1 cellular context compared by ENCODE assay signal in the genomic region with DNA sequence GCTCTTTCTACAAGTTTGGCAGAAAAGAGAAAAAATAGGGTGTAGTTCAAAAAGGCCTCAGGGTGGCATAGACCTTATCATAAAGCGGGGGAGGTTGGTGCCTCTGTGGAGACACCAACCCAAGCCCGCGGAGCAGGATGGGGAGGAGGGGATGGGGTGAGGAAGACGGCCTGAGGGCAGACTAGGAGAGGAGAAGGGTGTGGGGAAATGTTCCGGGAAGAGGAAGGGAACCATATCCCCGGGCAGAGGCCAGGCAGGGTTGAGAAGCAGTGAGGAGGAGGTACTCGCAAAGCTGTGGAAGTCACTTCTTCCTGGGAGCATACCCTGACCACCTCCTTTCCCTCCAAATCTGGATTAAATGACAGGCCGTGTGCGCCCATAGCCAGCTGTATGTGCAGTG.
TF ChIP-seq lines count a peak whose summit lies in the region.

No MANE protein-coding gene starts in this region.

TF ChIP-seq in WTC11, 78 proteins besides CTCF, POLR2A, EP300 and RAD21 (continued from another document):
- TF ChIP-seq, protein P1, sequence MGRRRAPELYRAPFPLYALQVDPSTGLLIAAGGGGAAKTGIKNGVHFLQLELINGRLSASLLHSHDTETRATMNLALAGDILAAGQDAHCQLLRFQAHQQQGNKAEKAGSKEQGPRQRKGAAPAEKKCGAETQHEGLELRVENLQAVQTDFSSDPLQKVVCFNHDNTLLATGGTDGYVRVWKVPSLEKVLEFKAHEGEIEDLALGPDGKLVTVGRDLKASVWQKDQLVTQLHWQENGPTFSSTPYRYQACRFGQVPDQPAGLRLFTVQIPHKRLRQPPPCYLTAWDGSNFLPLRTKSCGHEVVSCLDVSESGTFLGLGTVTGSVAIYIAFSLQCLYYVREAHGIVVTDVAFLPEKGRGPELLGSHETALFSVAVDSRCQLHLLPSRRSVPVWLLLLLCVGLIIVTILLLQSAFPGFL (CRISPR knock-in tag; IDR thresholded peaks at IDR 0.05; ENCODE audit: borderline replicate concordance): no peak
- TF ChIP-seq HMGA2 (CRISPR knock-in tag; IDR thresholded peaks at IDR 0.05): no peak
- no peak for TF ChIP-seq OVOL2 (CRISPR knock-in tag; IDR thresholded peaks at IDR 0.05; ENCODE audit: borderline replicate concordance)
- TF ChIP-seq TP53 (CRISPR knock-in tag; IDR thresholded peaks at IDR 0.05): no peak
- TF ChIP-seq ERG (CRISPR knock-in tag; IDR thresholded peaks at IDR 0.05): no peak
- no peak for TF ChIP-seq AFF4 (CRISPR knock-in tag; IDR thresholded peaks at IDR 0.05; ENCODE audit: borderline replicate concordance)
- no peak for TF ChIP-seq ZNF396 (CRISPR knock-in tag; IDR thresholded peaks at IDR 0.05; ENCODE audit: borderline replicate concordance)
- TF ChIP-seq, protein P2, sequence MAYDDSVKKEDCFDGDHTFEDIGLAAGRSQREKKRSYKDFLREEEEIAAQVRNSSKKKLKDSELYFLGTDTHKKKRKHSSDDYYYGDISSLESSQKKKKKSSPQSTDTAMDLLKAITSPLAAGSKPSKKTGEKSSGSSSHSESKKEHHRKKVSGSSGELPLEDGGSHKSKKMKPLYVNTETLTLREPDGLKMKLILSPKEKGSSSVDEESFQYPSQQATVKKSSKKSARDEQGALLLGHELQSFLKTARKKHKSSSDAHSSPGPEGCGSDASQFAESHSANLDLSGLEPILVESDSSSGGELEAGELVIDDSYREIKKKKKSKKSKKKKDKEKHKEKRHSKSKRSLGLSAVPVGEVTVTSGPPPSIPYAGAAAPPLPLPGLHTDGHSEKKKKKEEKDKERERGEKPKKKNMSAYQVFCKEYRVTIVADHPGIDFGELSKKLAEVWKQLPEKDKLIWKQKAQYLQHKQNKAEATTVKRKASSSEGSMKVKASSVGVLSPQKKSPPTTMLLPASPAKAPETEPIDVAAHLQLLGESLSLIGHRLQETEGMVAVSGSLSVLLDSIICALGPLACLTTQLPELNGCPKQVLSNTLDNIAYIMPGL (CRISPR knock-in tag; IDR thresholded peaks at IDR 0.05): no peak
- TF ChIP-seq NFYB (CRISPR knock-in tag; conservative IDR thresholded peaks at IDR 0.05; ENCODE audit: low read depth): no peak
- no peak for TF ChIP-seq IRF1 (CRISPR knock-in tag; IDR thresholded peaks at IDR 0.05)
- no peak for TF ChIP-seq FOXK1 (CRISPR knock-in tag; IDR thresholded peaks at IDR 0.05)
- no peak for TF ChIP-seq ZBTB21 (CRISPR knock-in tag; IDR thresholded peaks at IDR 0.05; ENCODE audit: borderline replicate concordance)
- TF ChIP-seq ZNF423 (CRISPR knock-in tag; IDR thresholded peaks at IDR 0.05): no peak
- no peak for TF ChIP-seq ZNF263 (CRISPR knock-in tag; IDR thresholded peaks at IDR 0.05; ENCODE audit: low read depth)
- TF ChIP-seq MLX (CRISPR knock-in tag; IDR thresholded peaks at IDR 0.05): no peak
- TF ChIP-seq ATF6 (CRISPR knock-in tag; IDR thresholded peaks at IDR 0.05): no peak
